Comparison of ENCODE assay signal across 8 cellular contexts in genomic region chr11:18617688-18618340, GRCh38. TPM values are rescaled to one million over a fixed set of nuclear protein-coding genes. Genes with fewer than 3 reads are reported as not detected.
DNase-seq lines count a peak whose midpoint lies in the region; ATAC-seq, FAIRE-seq and TF ChIP-seq lines count a peak whose summit lies in the region.

No MANE protein-coding gene starts in this region.

- H3K36me3 ChIP-seq in Caco-2 (ENCODE audit: control insufficient read depth, insufficient read depth, low read length): peaks cover 2% of the 10 kb centered on the region; the same call in 1 of the 2 replicates

- H3K27ac Mint-ChIP-seq in activated naive CD4-positive, alpha-beta T cell treated with anti-CD3 and anti-CD28 coated beads, Interleukin-2, amount 50 U/mL, for 24 hours: peak overlapping the region; percentile 75
- H3K27ac Mint-ChIP-seq in Caco-2 (ENCODE audit: unreplicated experiment): no peak overlapping the region

- ATAC-seq in HG03565 (IDR thresholded peaks at IDR 0.05; ENCODE audit: unreplicated experiment): peak; percentile 36
- peak; percentile 6 for ATAC-seq in omental fat pad (ENCODE audit: low FRiP score)

- no peaks in the 10 kb centered on the region for H3K27me3 ChIP-seq in Caco-2 (replicated peaks; ENCODE audit: control insufficient read depth, insufficient read depth, low read length)

- TF ChIP-seq POLR2A in GM12892 (IDR thresholded peaks at IDR 0.05; ENCODE audit: low read depth, low read length): no peak

- intact Hi-C loops in Caco-2 (cut with micrococcal nuclease; ENCODE audit: unreplicated experiment): no loop called here

- CTCF ChIA-PET in Caco-2 (lab: Charles Lee): no interaction called here

- H3K4me1 Mint-ChIP-seq in activated naive CD4-positive, alpha-beta T cell treated with anti-CD3 and anti-CD28 coated beads, Interleukin-2, amount 50 U/mL, for 24 hours: peaks cover 63% of the 10 kb centered on the region
- H3K4me1 Mint-ChIP-seq in Caco-2 (ENCODE audit: low read depth, unreplicated experiment): no peaks in the 10 kb centered on the region

- no peak overlapping the region for H3K4me3 ChIP-seq in Caco-2 (ENCODE audit: low read depth, low read length)

- no TSS peak for BruUV-seq in Caco-2 (replicated peaks; lab: Mats Ljungman, UMichigan)

- TF ChIP-seq CTCF in omental fat pad (IDR thresholded peaks at IDR 0.05) (no peak), Caco-2 (IDR thresholded peaks at IDR 0.05; ENCODE audit: insufficient read depth in 1 of 2, low read depth in 1 of 2, low read length in 1 of 2, severe bottlenecking in 1 of 2, unreplicated experiment in 1 of 2) (no peak)

- FAIRE-seq in GM12892 (lab: Jason Lieb, UNC): peak; percentile 84

- POLR2A ChIA-PET in Caco-2 (lab: Charles Lee): no interaction called here

- peaks cover 7% of the 10 kb centered on the region; the same call in 1 of the 2 replicates for H3K4me1 ChIP-seq in Caco-2

- H3K9me3 ChIP-seq in Caco-2: no peaks in the 10 kb centered on the region

- peak overlapping the region; percentile 79 for H3K4me3 Mint-ChIP-seq in activated naive CD4-positive, alpha-beta T cell treated with anti-CD3 and anti-CD28 coated beads, Interleukin-2, amount 50 U/mL, for 24 hours
- no peak overlapping the region for H3K4me3 Mint-ChIP-seq in Caco-2 (ENCODE audit: unreplicated experiment)

- peaks cover 16% of the 10 kb centered on the region for H3K36me3 Mint-ChIP-seq in activated naive CD4-positive, alpha-beta T cell treated with anti-CD3 and anti-CD28 coated beads, Interleukin-2, amount 50 U/mL, for 24 hours
- peaks cover 25% of the 10 kb centered on the region for H3K36me3 Mint-ChIP-seq in Caco-2 (ENCODE audit: insufficient read depth, unreplicated experiment)

- DNase-seq in GM12892 (ENCODE audit: insufficient read length): no peak
- DNase-seq in omental fat pad (ENCODE audit: low spot score): no peak
- DNase-seq in NCI-H1048 (lab: John Stamatoyannopoulos, UW): no peak
- no peak for DNase-seq in NCI-H146 (lab: John Stamatoyannopoulos, UW)
- no peak for DNase-seq in Caco-2
- DNase-seq in ecto neural progenitor cell (ENCODE audit: low spot score): no peak

- peaks cover 5% of the 10 kb centered on the region for H3K9me3 Mint-ChIP-seq in activated naive CD4-positive, alpha-beta T cell treated with anti-CD3 and anti-CD28 coated beads, Interleukin-2, amount 50 U/mL, for 24 hours
- no peaks in the 10 kb centered on the region for H3K9me3 Mint-ChIP-seq in Caco-2 (ENCODE audit: unreplicated experiment)

- no peaks in the 10 kb centered on the region for H3K27me3 Mint-ChIP-seq in activated naive CD4-positive, alpha-beta T cell treated with anti-CD3 and anti-CD28 coated beads, Interleukin-2, amount 50 U/mL, for 24 hours
- no peaks in the 10 kb centered on the region for H3K27me3 Mint-ChIP-seq in Caco-2 (ENCODE audit: insufficient read depth, unreplicated experiment)

RNA-seq across cellular contexts. Expression of gene SPTY2D1, which starts 16.3 kb away (rescaled TPM):
- 9.9 TPM for polyA plus RNA-seq in GM12892 (2012; ENCODE audit: missing spikeins)
- total RNA-seq in omental fat pad: 10 to 100 TPM; 15.9 to 40.7 (median 28.0) TPM
- total RNA-seq in Caco-2 (2022): 21.4 and 24.6 TPM in 2 replicates

RNA-seq across cellular contexts. Expression of gene MISFA, which starts 18.2 kb away (rescaled TPM):
- 1.6 TPM for polyA plus RNA-seq in GM12892 (2012; ENCODE audit: missing spikeins)
- 1 to 10 TPM in 1 of 4 donors, under 1 TPM in 1, not detected in 2; 0.36 to 1.8 TPM for total RNA-seq in omental fat pad
- total RNA-seq in Caco-2 (2022): 5.2 and 8.8 TPM in 2 replicates

RNA-seq across cellular contexts. Expression of gene UEVLD, which starts 29.3 kb away (rescaled TPM):
- polyA plus RNA-seq in GM12892 (2012; ENCODE audit: missing spikeins): 10.6 TPM
- total RNA-seq in omental fat pad: 10 to 100 TPM; 23.1 to 46.5 (median 31.2) TPM
- total RNA-seq in Caco-2 (2022): 15.9 and 19.2 TPM in 2 replicates
